9 cellular contexts compared by ENCODE assay signal in the genomic region with DNA sequence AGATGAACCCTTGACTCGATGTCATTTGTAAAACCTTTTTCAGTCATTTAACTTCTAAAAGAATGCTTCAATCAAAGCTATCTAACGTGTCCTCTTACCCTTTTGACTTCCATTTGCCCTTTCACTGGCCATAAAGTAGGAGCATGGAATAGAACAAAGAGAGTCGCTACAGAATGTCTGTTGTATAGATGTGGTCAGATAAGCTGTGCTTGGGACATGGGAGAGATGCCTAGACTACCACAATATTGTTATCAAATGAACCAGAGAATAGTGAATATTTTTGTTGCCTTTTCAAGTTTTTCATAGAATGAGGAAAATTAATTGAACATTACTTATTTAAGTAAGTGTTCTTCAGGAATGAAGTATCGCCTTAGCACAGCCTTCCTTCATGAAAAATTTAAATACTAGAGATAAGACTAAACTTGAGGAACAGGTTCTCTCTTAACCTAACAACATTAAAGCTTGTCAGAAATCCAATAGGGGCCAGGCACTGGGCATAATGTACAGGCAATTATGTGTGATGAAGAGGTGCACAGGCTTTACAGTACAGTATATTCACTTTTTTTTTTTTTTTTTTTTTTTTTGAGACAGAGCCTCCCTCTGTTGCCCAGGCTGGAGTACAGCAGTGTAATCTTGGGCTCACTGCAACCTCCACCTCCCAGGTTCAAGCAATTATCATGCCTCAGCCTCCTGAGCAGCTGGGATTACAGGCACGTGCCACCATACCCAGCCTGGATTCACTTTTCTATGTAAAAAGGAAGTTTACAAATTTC. TPM values are rescaled to one million over a fixed set of nuclear protein-coding genes. Genes with fewer than 3 reads are reported as not detected.
DNase-seq lines count a peak whose midpoint lies in the region; ATAC-seq and TF ChIP-seq lines count a peak whose summit lies in the region.
"Had no signal": no experiment of that assay in that cellular context is flagged by ENCODE, and none has a peak within 500 bp of the region (broad histone marks: within the 10 kb centered on the region; RNA-seq: fewer than 3 reads in every experiment).

No MANE protein-coding gene starts in this region.

- no peak overlapping the region for H2BK20ac ChIP-seq in IMR-90 (ENCODE audit: low read depth, low read length)

- intact Hi-C loops in IMR-90 (cut with micrococcal nuclease): no loop called here
- intact Hi-C loops in body of pancreas (cut with DNase I): no loop called here
- intact Hi-C loops in naive thymus-derived CD4-positive, alpha-beta T cell (cut with micrococcal nuclease): no loop called here

- H4K5ac ChIP-seq in IMR-90 (ENCODE audit: low read depth, low read length): no peak overlapping the region

- peaks cover 53 to 91% (median 84%) of the 10 kb centered on the region in 7 donors for H3K4me1 Mint-ChIP-seq in naive thymus-derived CD4-positive, alpha-beta T cell

- H3K27me3 Mint-ChIP-seq in naive thymus-derived CD4-positive, alpha-beta T cell: no peaks in the 10 kb centered on the region

- H3K56ac ChIP-seq in IMR-90 (ENCODE audit: extremely low read depth, insufficient read depth, low read length): no peak overlapping the region

- H3K27ac Mint-ChIP-seq in naive thymus-derived CD4-positive, alpha-beta T cell: peak overlapping the region in 8 of 9 donors; percentile 41 to 80 (median 54)

- peak overlapping the region; percentile 61 for H3K27ac ChIP-seq in C4-2B
- H3K27ac ChIP-seq in IMR-90 (ENCODE audit: insufficient read depth, low read length): no peak overlapping the region
- peak overlapping the region in 3 of 4 donors; percentile 42 to 99 (median 53) for H3K27ac ChIP-seq in body of pancreas
- peak overlapping the region; percentile 37 for H3K27ac ChIP-seq in naive thymus-derived CD4-positive, alpha-beta T cell (ENCODE audit: low read depth, low read length)

- H2AK9ac ChIP-seq in IMR-90 (replicated peaks; ENCODE audit: low read depth, low read length, poor library complexity): no peak overlapping the region

- no TSS peak for BruUV-seq in IMR-90 (replicated peaks; lab: Mats Ljungman, UMichigan)

- no peak for DNase-seq in IMR-90
- peak in 3 of 4 donors; percentile 36 to 42 (median 38) for DNase-seq in body of pancreas
- DNase-seq in naive thymus-derived CD4-positive, alpha-beta T cell: no peak
- DNase-seq in NCI-H524 (lab: John Stamatoyannopoulos, UW): no peak
- DNase-seq: NCI-H2081 had no signal

- TF ChIP-seq POLR2A in IMR-90 (IDR thresholded peaks at IDR 0.05; ENCODE audit: low read depth, low read length): no peak
- TF ChIP-seq POLR2A in body of pancreas (IDR thresholded peaks at IDR 0.05): no peak

- no peak overlapping the region for H2AK5ac ChIP-seq in IMR-90 (ENCODE audit: low read depth, low read length)

- dilution Hi-C loops in IMR-90 (cut with HindIII; ENCODE audit: low sequenced_read_pairs, unreplicated experiment): no loop called here

- H3K18ac ChIP-seq in IMR-90 (ENCODE audit: low read depth, low read length): no peak overlapping the region

- no peak overlapping the region for H3K4me3 ChIP-seq in IMR-90 (ENCODE audit: insufficient read depth, low read depth, low read length)
- no peak overlapping the region for H3K4me3 ChIP-seq in body of pancreas
- peak overlapping the region; percentile 13 for H3K4me3 ChIP-seq in naive thymus-derived CD4-positive, alpha-beta T cell (ENCODE audit: low read length)

- H3K14ac ChIP-seq in IMR-90 (replicated peaks; ENCODE audit: low read depth, low read length): no peak overlapping the region

- no peak overlapping the region for H4K91ac ChIP-seq in IMR-90 (ENCODE audit: insufficient read depth, low read depth, low read length)

- H3K4me2 ChIP-seq in IMR-90 (ENCODE audit: low read depth, low read length): no peak overlapping the region

- no peak overlapping the region for H2BK120ac ChIP-seq in IMR-90 (ENCODE audit: low read depth, low read length)

- H3K36me3 ChIP-seq in IMR-90 (ENCODE audit: control insufficient read depth, insufficient read depth, low read length) (peaks cover 7% of the 10 kb centered on the region; the same call in 1 of the 2 replicates), body of pancreas (replicated peaks in 1 of 2; ENCODE audit: insufficient read depth in 1 of 2, low read depth in 2 of 2) (no peaks in the 10 kb centered on the region)
- H3K36me3 ChIP-seq in naive thymus-derived CD4-positive, alpha-beta T cell (ENCODE audit: control insufficient read depth in 2 of 3, insufficient read depth in 3 of 3, low read length in 3 of 3): peaks cover 0 to 3% (median 0%) of the 10 kb centered on the region in 3 experiments

- in situ Hi-C loops in IMR-90 (cut with MboI; ENCODE audit: low sequenced_read_pairs): no loop called here

- no CpG with 5 or more reads among the region's 5 CpGs for WGBS in IMR-90 (ENCODE audit: extremely low coverage in 2 of 2, insufficient read length in 1 of 2), 2 experiments
- 10 to 22% methylated on average over 5 of the region's 5 CpGs for WGBS in body of pancreas, 2 donors

- CTCF ChIA-PET in IMR-90 (lab: Yijun Ruan, JAX): interaction anchor here (1.4 kb wide), 1 partner anchor 11 kb away, joined by 3 read pairs; no protein-coding TSS in a partner anchor
- CTCF ChIA-PET in naive thymus-derived CD4-positive, alpha-beta T cell (lab: Charles Lee): interaction anchor here (0.7 to 1.9 kb wide), 4 partner anchors 10 to 66 kb away, joined by 3 to 21 read pairs (median 4); no protein-coding TSS in a partner anchor

- no peak overlapping the region for H3K9ac ChIP-seq in IMR-90 (ENCODE audit: low read depth, low read length)

- H3K27me3 ChIP-seq in IMR-90 (ENCODE audit: control insufficient read depth, insufficient read depth, low read length) (no peaks in the 10 kb centered on the region), body of pancreas (no peaks in the 10 kb centered on the region)
- H3K27me3 ChIP-seq in naive thymus-derived CD4-positive, alpha-beta T cell (ENCODE audit: control insufficient read depth in 2 of 2, insufficient read depth in 2 of 2, low read length in 2 of 2): no peaks in the 10 kb centered on the region

- no peak overlapping the region for H3K23ac ChIP-seq in IMR-90 (ENCODE audit: low read depth, low read length)

- H3K9me3 Mint-ChIP-seq in naive thymus-derived CD4-positive, alpha-beta T cell: peaks cover 0 to 1% (median 0%) of the 10 kb centered on the region in 11 donors

- no peak overlapping the region for H2BK5ac ChIP-seq in IMR-90 (ENCODE audit: low read depth, low read length, poor library complexity, severe bottlenecking)

- H3K4me1 ChIP-seq in IMR-90 (ENCODE audit: control insufficient read depth, insufficient read depth, low read length): peaks cover 1% of the 10 kb centered on the region
- H3K4me1 ChIP-seq in body of pancreas: peaks cover 84% of the 10 kb centered on the region
- H3K4me1 ChIP-seq in naive thymus-derived CD4-positive, alpha-beta T cell (ENCODE audit: control insufficient read depth in 2 of 2, insufficient read depth in 2 of 2, low read length in 2 of 2): peaks cover 51 to 70% of the 10 kb centered on the region in 2 donors

- H3K9me3 ChIP-seq in IMR-90 (ENCODE audit: control insufficient read depth, insufficient read depth, low read length): no peaks in the 10 kb centered on the region
- H3K9me3 ChIP-seq in body of pancreas: no peaks in the 10 kb centered on the region
- no peaks in the 10 kb centered on the region for H3K9me3 ChIP-seq in naive thymus-derived CD4-positive, alpha-beta T cell (ENCODE audit: control insufficient read depth in 2 of 3, low read length in 3 of 3)

- H3K9me1 ChIP-seq in IMR-90 (ENCODE audit: insufficient read depth, low read length): peaks cover 15% of the 10 kb centered on the region

- peak overlapping the region; percentile 33 to 96 (median 53) for H3K4me3 Mint-ChIP-seq in naive thymus-derived CD4-positive, alpha-beta T cell

- H2BK15ac ChIP-seq in IMR-90 (ENCODE audit: low read depth, low read length): no peak overlapping the region

- no peak overlapping the region for H2AFZ ChIP-seq in IMR-90 (replicated peaks; ENCODE audit: low read length, poor library complexity)

- TF ChIP-seq CTCF in C4-2B (conservative IDR thresholded peaks at IDR 0.05) (no peak; the same call in 1 of the 2 replicates), IMR-90 (conservative IDR thresholded peaks at IDR 0.05; ENCODE audit: low read depth, low read length) (0 out of 2 replicates have a peak, but pooled peaks have one; percentile 2), body of pancreas (IDR thresholded peaks at IDR 0.05) (peak in 1 of 7 experiments; percentile 30)

- no peak overlapping the region for H4K8ac ChIP-seq in IMR-90 (ENCODE audit: low read depth in 2 of 2, low read length in 2 of 2)

- H3K36me3 Mint-ChIP-seq in naive thymus-derived CD4-positive, alpha-beta T cell: peaks cover 5 to 26% (median 10%) of the 10 kb centered on the region in 5 donors

- H4K20me1 ChIP-seq in IMR-90 (ENCODE audit: insufficient read depth, low read length): peaks cover 95% of the 10 kb centered on the region

- H3K79me1 ChIP-seq in IMR-90 (ENCODE audit: low read depth in 1 of 2, low read length in 2 of 2): peaks cover 0 to 36% of the 10 kb centered on the region in 2 experiments; a peak in 2 of 4 replicates

- ATAC-seq in IMR-90 (ENCODE audit: low read depth): no peak
- ATAC-seq in body of pancreas: peak; percentile 64
- ATAC-seq in naive thymus-derived CD4-positive, alpha-beta T cell: peak; percentile 47
- no peak for ATAC-seq in HG03460 (IDR thresholded peaks at IDR 0.05; ENCODE audit: unreplicated experiment)
- ATAC-seq in GM19324 (IDR thresholded peaks at IDR 0.05; ENCODE audit: low FRiP score, unreplicated experiment): no peak
- ATAC-seq in HG02610 (IDR thresholded peaks at IDR 0.05; ENCODE audit: unreplicated experiment): no peak

- no peak for TF ChIP-seq RAD21 in IMR-90 (IDR thresholded peaks at IDR 0.05; ENCODE audit: low read length)

- POLR2A ChIA-PET in IMR-90 (lab: Charles Lee; ENCODE audit: unreplicated experiment): no interaction called here
- POLR2A ChIA-PET in naive thymus-derived CD4-positive, alpha-beta T cell (lab: Charles Lee): interaction anchor here (0.7 to 15.5 kb wide), 7 partner anchors 9 to 63 kb away, joined by 3 to 639 read pairs (median 5); no protein-coding TSS in a partner anchor

- no peak overlapping the region for H3K4ac ChIP-seq in IMR-90 (ENCODE audit: low read depth, low read length)

TF ChIP-seq in IMR-90, 13 proteins besides CTCF, POLR2A, EP300 and RAD21:
- TF ChIP-seq MAFK (IDR thresholded peaks at IDR 0.05; ENCODE audit: low read depth, low read length): no peak
- peak; percentile 76 for TF ChIP-seq BHLHE40 (IDR thresholded peaks at IDR 0.05; ENCODE audit: low read depth, low read length)

RNA-seq across cellular contexts. Expression of gene KMT2E, which starts 7.5 kb away (rescaled TPM):
- total RNA-seq in IMR-90 (2012; rRNA removed): 79.2 and 83.3 TPM in 2 replicates
- polyA plus RNA-seq in IMR-90 (2012; rRNA removed): 12.9 and 16.8 TPM in 2 replicates
- polyA plus RNA-seq in IMR-90 (2012; cell fraction: cytosol; rRNA removed): 5.3 and 7.7 TPM in 2 replicates
- polyA plus RNA-seq in IMR-90 (2012; cell fraction: nucleus; rRNA removed; ENCODE audit: low replicate concordance): 7.4 and 30.8 TPM in 2 replicates
- 10 to 100 TPM; 48.5 to 67.2 TPM for total RNA-seq in body of pancreas
- total RNA-seq in naive thymus-derived CD4-positive, alpha-beta T cell: 100 to 1,000 TPM; 129 to 221 (median 186) TPM
- 100 to 1,000 TPM; 195 to 221 TPM for polyA plus RNA-seq in naive thymus-derived CD4-positive, alpha-beta T cell

Comparison
In these comparisons a context has a peak if more than half of its experiments do, and no peak if none do; other contexts are left out.
1. ATAC-seq: peak in body of pancreas (single experiment) and naive thymus-derived CD4-positive, alpha-beta T cell (single experiment); none in IMR-90 (single experiment), HG03460 (single experiment), GM19324 (single experiment) and HG02610 (single experiment).
2. DNase-seq: peak in body of pancreas (3 of 4); none in IMR-90 (single experiment), naive thymus-derived CD4-positive, alpha-beta T cell (0 of 9) and NCI-H524 (0 of 2).